ENCODE assay signal across 1 cellular context in the genomic region with DNA sequence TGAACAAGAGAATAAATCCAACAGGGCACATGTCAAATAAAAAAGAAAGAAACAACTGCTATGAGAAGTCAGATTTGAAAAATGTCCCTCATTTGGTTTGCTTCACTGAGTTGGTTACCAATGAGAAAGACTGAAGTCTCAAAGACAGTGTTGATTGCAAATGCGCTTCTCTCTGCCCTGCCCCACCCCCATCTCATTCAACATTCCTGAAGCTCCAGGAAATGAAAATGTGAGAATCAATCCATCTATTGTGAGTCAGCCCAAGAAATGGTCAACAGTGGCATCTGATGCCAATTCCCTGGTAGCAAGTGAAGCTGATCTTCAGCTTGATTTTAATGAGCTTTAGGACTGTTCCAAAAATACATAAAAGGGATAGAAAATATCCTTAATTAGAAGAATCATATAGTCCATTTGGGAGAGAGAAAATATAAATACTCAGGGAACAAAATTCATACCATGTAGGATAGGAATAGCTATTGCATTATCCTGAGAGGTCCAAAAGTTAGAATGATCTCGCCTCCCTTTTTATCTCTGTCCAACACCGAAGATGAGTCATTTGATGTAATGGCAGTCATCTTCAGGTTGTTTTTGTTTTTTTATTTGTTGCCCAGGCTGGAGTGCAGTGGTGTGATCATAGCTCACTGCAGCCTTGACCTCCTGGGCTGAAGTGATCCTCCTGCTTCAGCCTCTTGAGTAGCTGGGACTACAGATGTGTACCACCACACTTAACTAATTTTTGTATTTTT.
A peak's percentile ranks its signal among the peaks of the same experiment; 100 is the strongest.
TF ChIP-seq lines count a peak whose summit lies in the region.

No MANE protein-coding gene starts in this region.

TF ChIP-seq in GM23338, 12 proteins besides CTCF, POLR2A, EP300 and RAD21 (continued from another document):
- TF ChIP-seq, protein P1, sequence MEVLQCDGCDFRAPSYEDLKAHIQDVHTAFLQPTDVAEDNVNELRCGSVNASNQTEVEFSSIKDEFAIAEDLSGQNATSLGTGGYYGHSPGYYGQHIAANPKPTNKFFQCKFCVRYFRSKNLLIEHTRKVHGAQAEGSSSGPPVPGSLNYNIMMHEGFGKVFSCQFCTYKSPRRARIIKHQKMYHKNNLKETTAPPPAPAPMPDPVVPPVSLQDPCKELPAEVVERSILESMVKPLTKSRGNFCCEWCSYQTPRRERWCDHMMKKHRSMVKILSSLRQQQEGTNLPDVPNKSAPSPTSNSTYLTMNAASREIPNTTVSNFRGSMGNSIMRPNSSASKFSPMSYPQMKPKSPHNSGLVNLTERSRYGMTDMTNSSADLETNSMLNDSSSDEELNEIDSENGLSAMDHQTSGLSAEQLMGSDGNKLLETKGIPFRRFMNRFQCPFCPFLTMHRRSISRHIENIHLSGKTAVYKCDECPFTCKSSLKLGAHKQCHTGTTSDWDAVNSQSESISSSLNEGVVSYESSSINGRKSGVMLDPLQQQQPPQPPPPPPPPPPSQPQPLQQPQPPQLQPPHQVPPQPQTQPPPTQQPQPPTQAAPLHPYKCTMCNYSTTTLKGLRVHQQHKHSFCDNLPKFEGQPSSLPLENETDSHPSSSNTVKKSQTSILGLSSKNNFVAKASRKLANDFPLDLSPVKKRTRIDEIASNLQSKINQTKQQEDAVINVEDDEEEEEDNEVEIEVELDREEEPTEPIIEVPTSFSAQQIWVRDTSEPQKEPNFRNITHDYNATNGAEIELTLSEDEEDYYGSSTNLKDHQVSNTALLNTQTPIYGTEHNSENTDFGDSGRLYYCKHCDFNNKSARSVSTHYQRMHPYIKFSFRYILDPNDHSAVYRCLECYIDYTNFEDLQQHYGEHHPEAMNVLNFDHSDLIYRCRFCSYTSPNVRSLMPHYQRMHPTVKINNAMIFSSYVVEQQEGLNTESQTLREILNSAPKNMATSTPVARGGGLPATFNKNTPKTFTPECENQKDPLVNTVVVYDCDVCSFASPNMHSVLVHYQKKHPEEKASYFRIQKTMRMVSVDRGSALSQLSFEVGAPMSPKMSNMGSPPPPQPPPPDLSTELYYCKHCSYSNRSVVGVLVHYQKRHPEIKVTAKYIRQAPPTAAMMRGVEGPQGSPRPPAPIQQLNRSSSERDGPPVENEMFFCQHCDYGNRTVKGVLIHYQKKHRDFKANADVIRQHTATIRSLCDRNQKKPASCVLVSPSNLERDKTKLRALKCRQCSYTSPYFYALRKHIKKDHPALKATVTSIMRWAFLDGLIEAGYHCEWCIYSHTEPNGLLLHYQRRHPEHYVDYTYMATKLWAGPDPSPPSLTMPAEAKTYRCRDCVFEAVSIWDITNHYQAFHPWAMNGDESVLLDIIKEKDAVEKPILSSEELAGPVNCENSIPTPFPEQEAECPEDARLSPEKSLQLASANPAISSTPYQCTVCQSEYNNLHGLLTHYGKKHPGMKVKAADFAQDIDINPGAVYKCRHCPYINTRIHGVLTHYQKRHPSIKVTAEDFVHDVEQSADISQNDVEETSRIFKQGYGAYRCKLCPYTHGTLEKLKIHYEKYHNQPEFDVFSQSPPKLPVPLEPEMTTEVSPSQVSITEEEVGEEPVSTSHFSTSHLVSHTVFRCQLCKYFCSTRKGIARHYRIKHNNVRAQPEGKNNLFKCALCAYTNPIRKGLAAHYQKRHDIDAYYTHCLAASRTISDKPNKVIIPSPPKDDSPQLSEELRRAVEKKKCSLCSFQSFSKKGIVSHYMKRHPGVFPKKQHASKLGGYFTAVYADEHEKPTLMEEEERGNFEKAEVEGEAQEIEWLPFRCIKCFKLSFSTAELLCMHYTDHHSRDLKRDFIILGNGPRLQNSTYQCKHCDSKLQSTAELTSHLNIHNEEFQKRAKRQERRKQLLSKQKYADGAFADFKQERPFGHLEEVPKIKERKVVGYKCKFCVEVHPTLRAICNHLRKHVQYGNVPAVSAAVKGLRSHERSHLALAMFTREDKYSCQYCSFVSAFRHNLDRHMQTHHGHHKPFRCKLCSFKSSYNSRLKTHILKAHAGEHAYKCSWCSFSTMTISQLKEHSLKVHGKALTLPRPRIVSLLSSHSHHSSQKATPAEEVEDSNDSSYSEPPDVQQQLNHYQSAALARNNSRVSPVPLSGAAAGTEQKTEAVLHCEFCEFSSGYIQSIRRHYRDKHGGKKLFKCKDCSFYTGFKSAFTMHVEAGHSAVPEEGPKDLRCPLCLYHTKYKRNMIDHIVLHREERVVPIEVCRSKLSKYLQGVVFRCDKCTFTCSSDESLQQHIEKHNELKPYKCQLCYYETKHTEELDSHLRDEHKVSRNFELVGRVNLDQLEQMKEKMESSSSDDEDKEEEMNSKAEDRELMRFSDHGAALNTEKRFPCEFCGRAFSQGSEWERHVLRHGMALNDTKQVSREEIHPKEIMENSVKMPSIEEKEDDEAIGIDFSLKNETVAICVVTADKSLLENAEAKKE (CRISPR knock-in tag; IDR thresholded peaks at IDR 0.05): peak; percentile 33; the same call in 1 of the 2 replicates
